Comparison of ENCODE assay signal across 11 cellular contexts in the genomic region with DNA sequence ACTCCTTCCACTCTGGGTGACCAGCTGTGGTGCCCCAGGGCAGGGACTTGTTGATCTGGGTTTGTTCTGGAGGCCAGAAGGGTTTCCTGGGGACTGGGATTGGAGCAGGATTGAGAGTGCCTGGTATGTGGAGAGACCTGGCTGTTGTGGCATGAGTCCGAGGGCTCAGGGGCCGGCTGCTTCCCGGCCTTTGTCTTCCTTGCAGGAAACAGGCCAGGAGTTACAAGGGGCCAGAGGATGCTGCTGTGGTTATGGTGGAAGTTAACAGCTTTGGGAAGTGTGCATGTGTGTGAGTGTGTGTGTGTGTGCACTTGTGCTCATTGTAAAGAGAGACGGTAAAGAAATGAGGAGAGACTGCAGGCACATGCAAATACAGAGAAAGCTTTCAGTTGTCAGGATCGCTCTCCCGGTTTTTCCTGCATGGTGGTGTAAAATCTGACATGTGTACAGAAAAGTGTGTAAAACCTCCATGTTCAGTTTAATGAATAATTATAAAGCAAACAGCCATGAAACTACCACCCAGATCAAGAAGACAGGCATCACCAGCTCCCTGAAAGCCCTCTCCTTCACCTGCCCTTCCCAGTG. TPM values are rescaled to one million over a fixed set of nuclear protein-coding genes. Genes with fewer than 3 reads are reported as not detected.
A peak's percentile ranks its signal among the peaks of the same experiment; 100 is the strongest.
DNase-seq lines count a peak whose midpoint lies in the region; ATAC-seq and TF ChIP-seq lines count a peak whose summit lies in the region.
"Had no signal": no experiment of that assay in that cellular context is flagged by ENCODE, and none has a peak within 500 bp of the region (broad histone marks: within the 10 kb centered on the region; RNA-seq: fewer than 3 reads in every experiment).

No MANE protein-coding gene starts in this region.

- 32 to 43% methylated on average over 4 to 6 of the region's 6 CpGs for WGBS in esophagus squamous epithelium, 2 donors
- 15% methylated on average over 6 of the region's 6 CpGs for WGBS in urinary bladder

- H3K27me3 Mint-ChIP-seq in activated T-cell treated with anti-CD3 and anti-CD28 coated beads, Interleukin-2, amount 50 U/mL, for 24 hours: no peaks in the 10 kb centered on the region

- H3K36me3 ChIP-seq in esophagus squamous epithelium: peaks cover 0 to 9% (median 0%) of the 10 kb centered on the region in 3 donors
- no peaks in the 10 kb centered on the region for H3K36me3 ChIP-seq in mucosa of descending colon (ENCODE audit: low read depth)
- no peaks in the 10 kb centered on the region for H3K36me3 ChIP-seq in urinary bladder (ENCODE audit: insufficient read depth)

- DNase-seq in activated T-cell treated with anti-CD3 and anti-CD28 coated beads, Interleukin-2, amount 50 U/mL, for 24 hours: no peak
- DNase-seq in activated T-cell treated with anti-CD3 and anti-CD28 coated beads, Interleukin-2, amount 50 U/mL, for 48 hours: no peak
- DNase-seq in esophagus squamous epithelium (lab: John Stamatoyannopoulos, UW): no peak
- DNase-seq in mucosa of descending colon: peak in 1 of 3 donors; percentile 61
- no peak for DNase-seq in DMS79 (lab: John Stamatoyannopoulos, UW)
- no peak for DNase-seq in putamen (ENCODE audit: low spot score)
- DNase-seq: activated CD4-positive, alpha-beta T cell treated with anti-CD3 and anti-CD28 coated beads, Interleukin-2, amount 50 U/mL, for 1 hour had no signal

- peak overlapping the region; percentile 5 for H3K27ac Mint-ChIP-seq in activated T-cell treated with anti-CD3 and anti-CD28 coated beads, Interleukin-2, amount 50 U/mL, for 24 hours

- no peaks in the 10 kb centered on the region for H3K9me3 Mint-ChIP-seq in activated T-cell treated with anti-CD3 and anti-CD28 coated beads, Interleukin-2, amount 50 U/mL, for 24 hours

- H3K4me3 ChIP-seq in esophagus squamous epithelium: peak overlapping the region in 1 of 4 donors; percentile 14
- no peak overlapping the region for H3K4me3 ChIP-seq in mucosa of descending colon
- H3K4me3 ChIP-seq in urinary bladder (ENCODE audit: low read depth, low read length): no peak overlapping the region

- no peak overlapping the region for H3K4me3 Mint-ChIP-seq in activated T-cell treated with anti-CD3 and anti-CD28 coated beads, Interleukin-2, amount 50 U/mL, for 24 hours

- peaks cover 5% of the 10 kb centered on the region for H3K36me3 Mint-ChIP-seq in activated T-cell treated with anti-CD3 and anti-CD28 coated beads, Interleukin-2, amount 50 U/mL, for 24 hours (ENCODE audit: low read depth)

- intact Hi-C loops in esophagus squamous epithelium (cut with DNase I) (no loop called here), mucosa of descending colon (cut with DNase I, micrococcal nuclease) (no loop called here)

- TF ChIP-seq CTCF in esophagus squamous epithelium (IDR thresholded peaks at IDR 0.05) (no peak), mucosa of descending colon (IDR thresholded peaks at IDR 0.05) (no peak)

- TF ChIP-seq POLR2A in esophagus squamous epithelium (IDR thresholded peaks at IDR 0.05): no peak

- peaks cover 17% of the 10 kb centered on the region for H3K4me1 Mint-ChIP-seq in activated T-cell treated with anti-CD3 and anti-CD28 coated beads, Interleukin-2, amount 50 U/mL, for 24 hours (ENCODE audit: low read depth)

- H3K4me1 ChIP-seq in esophagus squamous epithelium: peaks cover 21 to 54% (median 22%) of the 10 kb centered on the region in 3 donors
- peaks cover 32% of the 10 kb centered on the region for H3K4me1 ChIP-seq in mucosa of descending colon (ENCODE audit: low read depth)
- H3K4me1 ChIP-seq in urinary bladder (ENCODE audit: insufficient read depth): peaks cover 3% of the 10 kb centered on the region

- no peaks in the 10 kb centered on the region for H3K27me3 ChIP-seq in esophagus squamous epithelium

- peak overlapping the region; percentile 18 to 85 (median 82) for H3K27ac ChIP-seq in esophagus squamous epithelium
- peak overlapping the region; percentile 56 for H3K27ac ChIP-seq in urinary bladder (ENCODE audit: low read depth)

- ATAC-seq in mucosa of descending colon (peak; percentile 75), GM21717 (IDR thresholded peaks at IDR 0.05; ENCODE audit: unreplicated experiment) (no peak)
- ATAC-seq: HCT116 had no signal

- H3K9me3 ChIP-seq in esophagus squamous epithelium (no peaks in the 10 kb centered on the region), mucosa of descending colon (no peaks in the 10 kb centered on the region)

RNA-seq across cellular contexts. Expression of gene PAK4, which starts 19.0 kb away (rescaled TPM):
- 10 to 100 TPM; 12.2 to 40.1 (median 18.3) TPM for total RNA-seq in esophagus squamous epithelium
- total RNA-seq in mucosa of descending colon: 100 to 1,000 TPM in 1 of 3 donors, 10 to 100 TPM in 2; 54.4 to 116 (median 76.5) TPM
- 7.8 TPM for total RNA-seq in urinary bladder
- polyA plus RNA-seq in urinary bladder: 33.1 TPM

RNA-seq across cellular contexts. Expression of gene NCCRP1, which starts 52.2 kb away (rescaled TPM):
- total RNA-seq in esophagus squamous epithelium: 100 to 1,000 TPM; 208 to 737 (median 262) TPM
- total RNA-seq in mucosa of descending colon: under 1 TPM in 1 of 3 donors, not detected in 2; 0.14 TPM
- 1.1 TPM for total RNA-seq in urinary bladder
- polyA plus RNA-seq in urinary bladder: 0.38 TPM

RNA-seq across cellular contexts. Expression of gene SYCN, which starts 59.5 kb away (rescaled TPM):
- not detected for total RNA-seq in esophagus squamous epithelium
- not detected for total RNA-seq in mucosa of descending colon
- not detected for total RNA-seq in urinary bladder
- not detected for polyA plus RNA-seq in urinary bladder
- total RNA-seq: lower leg skin had no signal

Comparison
In these comparisons a context has a peak if more than half of its experiments do, and no peak if none do; other contexts are left out.
1. RNA of gene NCCRP1, which starts 52.2 kb away (total RNA-seq): 208 to 737 TPM in esophagus squamous epithelium; 1.1 TPM in urinary bladder (single experiment) and 0.14 TPM in mucosa of descending colon; every median in the first group is over 10 times any median in the second.